Comparison of ENCODE assay signal across 8 cellular contexts in genomic region chr12:109899783-109900751, GRCh38. TPM values are rescaled to one million over a fixed set of nuclear protein-coding genes. Genes with fewer than 3 reads are reported as not detected.
DNase-seq lines count a peak whose midpoint lies in the region; ATAC-seq, FAIRE-seq and TF ChIP-seq lines count a peak whose summit lies in the region.

A gene with protein sequence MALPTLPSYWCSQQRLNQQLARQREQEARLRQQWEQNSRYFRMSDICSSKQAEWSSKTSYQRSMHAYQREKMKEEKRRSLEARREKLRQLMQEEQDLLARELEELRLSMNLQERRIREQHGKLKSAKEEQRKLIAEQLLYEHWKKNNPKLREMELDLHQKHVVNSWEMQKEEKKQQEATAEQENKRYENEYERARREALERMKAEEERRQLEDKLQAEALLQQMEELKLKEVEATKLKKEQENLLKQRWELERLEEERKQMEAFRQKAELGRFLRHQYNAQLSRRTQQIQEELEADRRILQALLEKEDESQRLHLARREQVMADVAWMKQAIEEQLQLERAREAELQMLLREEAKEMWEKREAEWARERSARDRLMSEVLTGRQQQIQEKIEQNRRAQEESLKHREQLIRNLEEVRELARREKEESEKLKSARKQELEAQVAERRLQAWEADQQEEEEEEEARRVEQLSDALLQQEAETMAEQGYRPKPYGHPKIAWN (plus strand): TSS chr12:109900274. CDS start chr12:109903027, 2,753 bp downstream.

- CTCF ChIA-PET in endothelial cell of umbilical vein (lab: Charles Lee), result interaction anchor here (0.9 to 3.7 kb wide), 9 partner anchors 10 to 64 kb away, joined by 3 to 20 read pairs (median 5); no protein-coding TSS in a partner anchor

- H3K79me2 ChIP-seq in OCI-LY1 (ENCODE audit: insufficient read depth, low read length) (no peaks in the 10 kb centered on the region), endothelial cell of umbilical vein (ENCODE audit: control insufficient read depth, insufficient read depth, low read length) (peaks cover 19% of the 10 kb centered on the region)

- peak; percentile 98 for FAIRE-seq in endothelial cell of umbilical vein (lab: Jason Lieb, UNC)

- peak within 1 kb of the TSS; percentile 70 for H3K4me3 ChIP-seq in HUES48 (ENCODE audit: low read depth, low read length)
- peak within 1 kb of the TSS; percentile 79 for H3K4me3 ChIP-seq in OCI-LY1 (ENCODE audit: low read depth, low read length, poor library complexity, severe bottlenecking)
- H3K4me3 ChIP-seq in endothelial cell of umbilical vein (replicated peaks in 1 of 3; ENCODE audit: insufficient read depth in 1 of 3, low read depth in 1 of 3, low read length in 3 of 3), result peak within 1 kb of the TSS; percentile 24 to 86 (median 72)

- H3K9ac ChIP-seq in HUES48 (ENCODE audit: low read depth, low read length) (peak within 1 kb of the TSS; percentile 13; the same call in 1 of the 2 replicates), OCI-LY1 (ENCODE audit: low read length) (peak within 1 kb of the TSS; percentile 79), endothelial cell of umbilical vein (replicated peaks; ENCODE audit: extremely low read depth, insufficient read depth, low read length) (peak within 1 kb of the TSS; percentile 76)

- peaks cover 95% of the 10 kb centered on the region for H3K27me3 ChIP-seq in HUES48 (ENCODE audit: control insufficient read depth, insufficient read depth, low read length)
- H3K27me3 ChIP-seq in OCI-LY1 (ENCODE audit: insufficient read depth, low read length), result no peaks in the 10 kb centered on the region
- H3K27me3 ChIP-seq in endothelial cell of umbilical vein (ENCODE audit: control insufficient read depth in 2 of 2, insufficient read depth in 2 of 2, low read length in 2 of 2), result no peaks in the 10 kb centered on the region

- H3K36me3 ChIP-seq in HUES48 (ENCODE audit: control insufficient read depth, insufficient read depth, low read length) (no peaks in the 10 kb centered on the region; the same call in 1 of the 2 replicates), OCI-LY1 (ENCODE audit: insufficient read depth, low read length) (peaks cover 12% of the 10 kb centered on the region; the same call in 1 of the 2 replicates), endothelial cell of umbilical vein (ENCODE audit: control insufficient read depth in 2 of 2, extremely low read depth in 1 of 2, insufficient read depth in 2 of 2, low read length in 2 of 2) (peaks cover 12 to 13% of the 10 kb centered on the region in 2 experiments)

- peak; percentile 19; the same call in 1 of the 2 replicates for TF ChIP-seq CTCF in OCI-LY1 (IDR thresholded peaks at IDR 0.05; ENCODE audit: low read length)
- peak; percentile 27 to 45 for TF ChIP-seq CTCF in endothelial cell of umbilical vein (IDR thresholded peaks at IDR 0.05; ENCODE audit: extremely low read depth in 1 of 2, insufficient read depth in 1 of 2, low read depth in 1 of 2, low read length in 2 of 2)

- peak within 1 kb of the TSS; percentile 81 for H3K27ac ChIP-seq in HUES48 (ENCODE audit: low read depth, low read length)
- H3K27ac ChIP-seq in OCI-LY1 (ENCODE audit: low read depth, low read length, poor library complexity, severe bottlenecking), result peak within 1 kb of the TSS; percentile 10
- H3K27ac ChIP-seq in endothelial cell of umbilical vein (ENCODE audit: insufficient read depth, low read depth, low read length), result peak within 1 kb of the TSS; percentile 22

- POLR2A ChIA-PET in endothelial cell of umbilical vein (lab: Charles Lee), result interaction anchor here (0.6 to 1.2 kb wide), 2 partner anchors 11 to 156 kb away, joined by 3 read pairs; no protein-coding TSS in a partner anchor

- H2AFZ ChIP-seq in OCI-LY1 (ENCODE audit: low read length), result no peak within 1 kb of the TSS
- H2AFZ ChIP-seq in endothelial cell of umbilical vein (ENCODE audit: low read depth, low read length), result peak within 1 kb of the TSS; percentile 69

- ATAC-seq in GM19452 (IDR thresholded peaks at IDR 0.05; ENCODE audit: unreplicated experiment), result peak; percentile 70

- BruUV-seq in endothelial cell of umbilical vein (replicated peaks; lab: Mats Ljungman, UMichigan), result TSS peak; percentile 40

- intact Hi-C loops in endothelial cell of umbilical vein (cut with micrococcal nuclease), result loop anchor here (1.0 to 2.0 kb wide), 4 partner anchors 12 to 47 kb away; partner anchors contain the start of gene GLTP

- H3K9me1 ChIP-seq in endothelial cell of umbilical vein (replicated peaks; ENCODE audit: control insufficient read depth, extremely low read depth, insufficient read depth, low read length), result no peaks in the 10 kb centered on the region

- dilution Hi-C loops in endothelial cell of umbilical vein (cut with MboI; ENCODE audit: extremely low pct_ligation_motif_present, low sequenced_read_pairs), result no loop called here

- H3K4me1 ChIP-seq in HUES48 (ENCODE audit: control insufficient read depth, insufficient read depth, low read length) (peaks cover 15% of the 10 kb centered on the region), OCI-LY1 (ENCODE audit: insufficient read depth, low read length, severe bottlenecking) (peaks cover 16% of the 10 kb centered on the region), endothelial cell of umbilical vein (ENCODE audit: control insufficient read depth, extremely low read depth, insufficient read depth, low read length) (peaks cover 8% of the 10 kb centered on the region)

- H3K9me3 ChIP-seq in HUES48 (ENCODE audit: control insufficient read depth, insufficient read depth, low read length), result no peaks in the 10 kb centered on the region
- H3K9me3 ChIP-seq in OCI-LY1 (ENCODE audit: low read length), result no peaks in the 10 kb centered on the region
- no peaks in the 10 kb centered on the region for H3K9me3 ChIP-seq in endothelial cell of umbilical vein (replicated peaks; ENCODE audit: control insufficient read depth, insufficient read depth, low read length)

- H3K4me2 ChIP-seq in OCI-LY1 (ENCODE audit: low read length), result peak within 1 kb of the TSS; percentile 86
- H3K4me2 ChIP-seq in endothelial cell of umbilical vein (ENCODE audit: insufficient read depth, low read length), result peak within 1 kb of the TSS; percentile 88

- TF ChIP-seq POLR2A in endothelial cell of umbilical vein (IDR thresholded peaks at IDR 0.05; ENCODE audit: low read depth, low read length), result peak; percentile 50

- DNase-seq in CD1c-positive myeloid dendritic cell (ENCODE audit: extremely low spot score) (peak; percentile 92), endothelial cell of umbilical vein (ENCODE audit: low read depth, low spot score) (peak; percentile 93), midbrain (lab: John Stamatoyannopoulos, UW) (peak; percentile 93)
- DNase-seq in activated CD8-positive, alpha-beta memory T cell treated with anti-CD3 and anti-CD28 coated beads, Interleukin-2, amount 50 U/mL, for 4 hours, result peak; percentile 70
- peak; percentile 59 to 62 for DNase-seq in stimulated activated CD8-positive, alpha-beta memory T cell treated with anti-CD3 and anti-CD28 coated beads, Interleukin-15, amount 100 ng/mL, for 48 hours (ENCODE audit: low read depth in 2 of 2)

- no peaks in the 10 kb centered on the region for H3K9me2 ChIP-seq in OCI-LY1 (ENCODE audit: low read depth, low read length)

- H3F3A ChIP-seq in OCI-LY1 (ENCODE audit: insufficient read depth, low read length), result no peaks in the 10 kb centered on the region

- H4K20me1 ChIP-seq in OCI-LY1 (ENCODE audit: insufficient read depth, low read length) (no peaks in the 10 kb centered on the region), endothelial cell of umbilical vein (replicated peaks; ENCODE audit: control insufficient read depth, extremely low read depth, insufficient read depth, low read length) (no peaks in the 10 kb centered on the region)

TF ChIP-seq in endothelial cell of umbilical vein, 7 proteins besides CTCF, POLR2A, EP300 and RAD21:
- no peak for TF ChIP-seq EZH2 (IDR thresholded peaks at IDR 0.05; ENCODE audit: borderline replicate concordance, low read depth, low read length, severe bottlenecking)
- peak; percentile 57 for TF ChIP-seq MYC (IDR thresholded peaks at IDR 0.05; ENCODE audit: low read depth, low read length)
- no peak for TF ChIP-seq JUN (IDR thresholded peaks at IDR 0.05; ENCODE audit: borderline replicate concordance, insufficient read depth, insufficient read length, low read depth)
- no peak for TF ChIP-seq GATA2 (IDR thresholded peaks at IDR 0.05; ENCODE audit: insufficient read depth, insufficient read length, low read depth, low read length)
- peak; percentile 80 for TF ChIP-seq POLR2AphosphoS5 (IDR thresholded peaks at IDR 0.05; ENCODE audit: insufficient read depth, low read depth, low read length)
- TF ChIP-seq FOS (IDR thresholded peaks at IDR 0.05; ENCODE audit: borderline replicate concordance, insufficient read depth, low read length), result no peak
- TF ChIP-seq MAX (IDR thresholded peaks at IDR 0.05; ENCODE audit: insufficient read depth, insufficient read length), result no peak

RNA-seq across cellular contexts. Expression of the gene that starts here (rescaled TPM):
- total RNA-seq in endothelial cell of umbilical vein, result 24.3 and 26.0 TPM in 2 replicates
- 9.4 and 12.9 TPM in 2 replicates for polyA plus RNA-seq in endothelial cell of umbilical vein
- 12.1 and 12.5 TPM in 2 replicates for polyA plus RNA-seq in endothelial cell of umbilical vein (2011; cell fraction: cytosol; rRNA removed)
- polyA plus RNA-seq in endothelial cell of umbilical vein (2011; cell fraction: nucleus; rRNA removed), result 42.3 and 50.3 TPM in 2 replicates
- polyA plus RNA-seq in endothelial cell of umbilical vein (2012), result 18.5 and 20.5 TPM in 2 replicates
- 8.3 and 13.2 TPM in 2 replicates for polyA minus RNA-seq in endothelial cell of umbilical vein
- 9.9 TPM for polyA minus RNA-seq in endothelial cell of umbilical vein (2011; cell fraction: cytosol; rRNA and poly(A)+ RNA removed)
- 11.3 and 18.9 TPM in 2 replicates for polyA minus RNA-seq in endothelial cell of umbilical vein (2011; cell fraction: nucleus; rRNA and poly(A)+ RNA removed)

Comparison
In these comparisons a context has a peak if more than half of its experiments do, and no peak if none do; other contexts are left out.
1. Peak in every context shown above with its lines: DNase-seq, ATAC-seq, H3K4me3 ChIP-seq and H3K27ac ChIP-seq.
2. H3K27ac ChIP-seq: peak in every context shown above with its lines; median percentile 81 in HUES48; 22 in endothelial cell of umbilical vein; 10 in OCI-LY1.
3. H3K9ac ChIP-seq: peak in every context shown above with its lines; median percentile 79 in OCI-LY1; 76 in endothelial cell of umbilical vein; 13 in HUES48.